In genomic region chr2:105510761-105511669, GRCh38 we compare ENCODE assay signal across 15 cellular contexts.
DNase-seq lines count a peak whose midpoint lies in the region; ATAC-seq and TF ChIP-seq lines count a peak whose summit lies in the region.
"Had no signal": no experiment of that assay in that cellular context is flagged by ENCODE, and none has a peak within 500 bp of the region (broad histone marks: within the 10 kb centered on the region; RNA-seq: fewer than 3 reads in every experiment).

No MANE protein-coding gene starts in this region.

- H3K9me3 ChIP-seq in Caco-2: no peaks in the 10 kb centered on the region
- H3K9me3 ChIP-seq in HUES48 (ENCODE audit: control insufficient read depth, insufficient read depth, low read length): no peaks in the 10 kb centered on the region

- H3K36me3 ChIP-seq in Caco-2 (ENCODE audit: control insufficient read depth, insufficient read depth, low read length) (no peaks in the 10 kb centered on the region), HUES48 (ENCODE audit: control insufficient read depth, insufficient read depth, low read length) (no peaks in the 10 kb centered on the region)

- peak overlapping the region; percentile 56 for H3K27ac Mint-ChIP-seq in Caco-2 (ENCODE audit: unreplicated experiment)
- no peak overlapping the region for H3K27ac Mint-ChIP-seq in activated naive CD8-positive, alpha-beta T cell treated with anti-CD3 and anti-CD28 coated beads for 36 hours
- H3K27ac Mint-ChIP-seq: memory B cell, progenitor cell of endocrine pancreas had no signal

- CTCF ChIA-PET in Caco-2 (lab: Charles Lee): interaction anchor here (0.6 kb wide), 1 partner anchor 10 kb away, joined by 3 read pairs; no protein-coding TSS in a partner anchor

- no peak for ATAC-seq in HG03095 (IDR thresholded peaks at IDR 0.05; ENCODE audit: unreplicated experiment)

- H3K27me3 Mint-ChIP-seq in Caco-2 (ENCODE audit: insufficient read depth, unreplicated experiment): peaks cover 2% of the 10 kb centered on the region
- H3K27me3 Mint-ChIP-seq in activated naive CD8-positive, alpha-beta T cell treated with anti-CD3 and anti-CD28 coated beads for 36 hours: no peaks in the 10 kb centered on the region

- H3K4me1 ChIP-seq in Caco-2: peaks cover 11% of the 10 kb centered on the region
- H3K4me1 ChIP-seq in HUES48 (ENCODE audit: control insufficient read depth, insufficient read depth, low read length): no peaks in the 10 kb centered on the region

- H3K36me3 Mint-ChIP-seq in Caco-2 (ENCODE audit: insufficient read depth, unreplicated experiment): no peaks in the 10 kb centered on the region
- H3K36me3 Mint-ChIP-seq in activated naive CD8-positive, alpha-beta T cell treated with anti-CD3 and anti-CD28 coated beads for 36 hours: no peaks in the 10 kb centered on the region
- H3K36me3 Mint-ChIP-seq: memory B cell had no signal

- TF ChIP-seq CTCF in Caco-2 (IDR thresholded peaks at IDR 0.05; ENCODE audit: insufficient read depth in 1 of 2, low read depth in 1 of 2, low read length in 1 of 2, severe bottlenecking in 1 of 2, unreplicated experiment in 1 of 2): no peak

- no TSS peak for BruUV-seq in Caco-2 (replicated peaks; lab: Mats Ljungman, UMichigan)

- H3K27me3 ChIP-seq in Caco-2 (replicated peaks; ENCODE audit: control insufficient read depth, insufficient read depth, low read length): no peaks in the 10 kb centered on the region
- H3K27me3 ChIP-seq in HUES48 (ENCODE audit: control insufficient read depth, insufficient read depth, low read length): no peaks in the 10 kb centered on the region

- no peak overlapping the region for H3K4me3 ChIP-seq in Caco-2 (ENCODE audit: low read depth, low read length)
- H3K4me3 ChIP-seq in HUES48 (ENCODE audit: low read depth, low read length): no peak overlapping the region

- H3K9me3 Mint-ChIP-seq in Caco-2 (ENCODE audit: unreplicated experiment): no peaks in the 10 kb centered on the region
- H3K9me3 Mint-ChIP-seq in activated naive CD8-positive, alpha-beta T cell treated with anti-CD3 and anti-CD28 coated beads for 36 hours: no peaks in the 10 kb centered on the region

- POLR2A ChIA-PET in Caco-2 (lab: Charles Lee): no interaction called here

- H3K27ac ChIP-seq in HUES48 (ENCODE audit: low read depth, low read length): peak overlapping the region; percentile 23

- H3K4me1 Mint-ChIP-seq in Caco-2 (ENCODE audit: low read depth, unreplicated experiment): peaks cover 11% of the 10 kb centered on the region
- H3K4me1 Mint-ChIP-seq in activated naive CD8-positive, alpha-beta T cell treated with anti-CD3 and anti-CD28 coated beads for 36 hours: no peaks in the 10 kb centered on the region
- H3K4me1 Mint-ChIP-seq: memory B cell had no signal

- DNase-seq in Caco-2: peak in 1 of 2 experiments; percentile 48
- DNase-seq in brain pericyte (ENCODE audit: low read depth, low spot score): peak; percentile 55
- DNase-seq in kidney tubule cell (ENCODE audit: low spot score): peak; percentile 76
- DNase-seq in T-helper 9 cell: no peak
- no peak for DNase-seq in activated naive CD8-positive, alpha-beta T cell treated with anti-CD3 and anti-CD28 coated beads for 36 hours
- DNase-seq in NCI-H82 (lab: John Stamatoyannopoulos, UW): no peak
- DNase-seq: effector CD4-positive, alpha-beta T cell; NCI-H2107; RPMI8226; stimulated activated CD4-positive, alpha-beta T cell treated with anti-CD3 and anti-CD28 coated beads, Interleukin-4, amount 100 ng/mL, for 4 hours; stimulated activated naive CD4-positive, alpha-beta T cell treated with Interleukin-2 at 50 U/mL for 16 hours had no signal

- H3K4me3 Mint-ChIP-seq in Caco-2 (ENCODE audit: unreplicated experiment): no peak overlapping the region
- H3K4me3 Mint-ChIP-seq in activated naive CD8-positive, alpha-beta T cell treated with anti-CD3 and anti-CD28 coated beads for 36 hours: no peak overlapping the region
- H3K4me3 Mint-ChIP-seq: memory B cell had no signal

- no peak overlapping the region for H3K9ac ChIP-seq in HUES48 (ENCODE audit: low read depth, low read length)

- intact Hi-C loops in Caco-2 (cut with micrococcal nuclease; ENCODE audit: unreplicated experiment): no loop called here

Comparison
In these comparisons a context has a peak if more than half of its experiments do, and no peak if none do; other contexts are left out.
1. DNase-seq: peak in brain pericyte (single experiment) and kidney tubule cell (single experiment); none in T-helper 9 cell (single experiment), activated naive CD8-positive, alpha-beta T cell treated with anti-CD3 and anti-CD28 coated beads for 36 hours (single experiment) and NCI-H82 (single experiment).